12 cellular contexts compared by ENCODE assay signal in genomic region chr14:68042591-68043210, GRCh38.
DNase-seq lines count a peak whose midpoint lies in the region; ATAC-seq and TF ChIP-seq lines count a peak whose summit lies in the region.
"Had no signal": no experiment of that assay in that cellular context is flagged by ENCODE, and none has a peak within 500 bp of the region (broad histone marks: within the 10 kb centered on the region; RNA-seq: fewer than 3 reads in every experiment).

No MANE protein-coding gene starts in this region.

- TF ChIP-seq CTCF in esophagus muscularis mucosa (IDR thresholded peaks at IDR 0.05): no peak
- TF ChIP-seq CTCF in retinal pigment epithelial cell (conservative IDR thresholded peaks at IDR 0.05; ENCODE audit: low read depth, low read length): no peak

- TF ChIP-seq EP300 in esophagus muscularis mucosa (IDR thresholded peaks at IDR 0.05): no peak

- no peak for TF ChIP-seq POLR2A in esophagus muscularis mucosa (IDR thresholded peaks at IDR 0.05; ENCODE audit: low read depth)
- TF ChIP-seq POLR2A in GM18505 (IDR thresholded peaks at IDR 0.05; ENCODE audit: borderline replicate concordance, extremely low read depth, insufficient read depth, insufficient read length): no peak

- H3K4me3 ChIP-seq in esophagus muscularis mucosa: no peak overlapping the region
- H3K4me3 ChIP-seq in retinal pigment epithelial cell (ENCODE audit: low read length): no peak overlapping the region

- H3K9me3 ChIP-seq in esophagus muscularis mucosa: no peaks in the 10 kb centered on the region

- no peaks in the 10 kb centered on the region for H3K36me3 Mint-ChIP-seq in activated T-cell treated with anti-CD3 and anti-CD28 coated beads, Interleukin-2, amount 50 U/mL, for 72 hours (ENCODE audit: insufficient read depth in 2 of 2)
- H3K36me3 Mint-ChIP-seq: CD8-positive, alpha-beta T cell had no signal

- H3K9me3 Mint-ChIP-seq in activated T-cell treated with anti-CD3 and anti-CD28 coated beads, Interleukin-2, amount 50 U/mL, for 72 hours: no peaks in the 10 kb centered on the region
- H3K9me3 Mint-ChIP-seq: CD8-positive, alpha-beta T cell had no signal

- no peak overlapping the region for H3K4me3 Mint-ChIP-seq in activated T-cell treated with anti-CD3 and anti-CD28 coated beads, Interleukin-2, amount 50 U/mL, for 72 hours
- H3K4me3 Mint-ChIP-seq: CD8-positive, alpha-beta T cell had no signal

- H3K27me3 Mint-ChIP-seq in activated T-cell treated with anti-CD3 and anti-CD28 coated beads, Interleukin-2, amount 50 U/mL, for 72 hours (ENCODE audit: low read depth): no peaks in the 10 kb centered on the region

- peak overlapping the region; percentile 51 to 87 (median 65) for H3K27ac ChIP-seq in esophagus muscularis mucosa (replicated peaks in 1 of 4)

- H3K36me3 ChIP-seq in esophagus muscularis mucosa: no peaks in the 10 kb centered on the region

- no peak for ATAC-seq in activated T-cell treated with anti-CD3 and anti-CD28 coated beads, Interleukin-2, amount 50 U/mL, for 72 hours (replicated peaks in 1 of 2)
- ATAC-seq in GM18505 (IDR thresholded peaks at IDR 0.05; ENCODE audit: unreplicated experiment): no peak
- ATAC-seq: CD8-positive, alpha-beta T cell; stimulated activated naive CD8-positive, alpha-beta T cell treated with anti-CD3 and anti-CD28 coated beads, Interleukin-15, Interleukin-2, amounts not matched to agents 100 U/mL and 50 U/mL, for 24 hours had no signal

- no peak overlapping the region for H3K27ac Mint-ChIP-seq in activated T-cell treated with anti-CD3 and anti-CD28 coated beads, Interleukin-2, amount 50 U/mL, for 72 hours
- H3K27ac Mint-ChIP-seq: CD8-positive, alpha-beta T cell had no signal

- intact Hi-C loops in esophagus muscularis mucosa (cut with DNase I): no loop called here

- H3K4me1 ChIP-seq in esophagus muscularis mucosa: peaks cover 17 to 62% (median 56%) of the 10 kb centered on the region in 4 donors

- 44% methylated on average over 2 of the region's 2 CpGs for WGBS in esophagus muscularis mucosa

- H3K4me1 Mint-ChIP-seq in activated T-cell treated with anti-CD3 and anti-CD28 coated beads, Interleukin-2, amount 50 U/mL, for 72 hours (ENCODE audit: low read depth): no peaks in the 10 kb centered on the region

- no peaks in the 10 kb centered on the region for H3K27me3 ChIP-seq in esophagus muscularis mucosa

- DNase-seq in H4 (ENCODE audit: low spot score) (peak; percentile 23), NCI-H748 treated with DMSO at 0.1 percent for 48 hours (lab: John Stamatoyannopoulos, UW) (peak; percentile 21), esophagus muscularis mucosa (ENCODE audit: extremely low spot score) (no peak), retinal pigment epithelial cell (ENCODE audit: low read depth) (peak; percentile 91), NCI-H1930 (lab: John Stamatoyannopoulos, UW) (no peak), SIG-M5 treated with dmso at 0.1 percent for 504 hours (lab: John Stamatoyannopoulos, UW; ENCODE audit: unreplicated experiment) (no peak)
- DNase-seq in activated T-cell treated with anti-CD3 and anti-CD28 coated beads, Interleukin-2, amount 50 U/mL, for 72 hours: no peak
- DNase-seq: activated naive CD4-positive, alpha-beta T cell; CD8-positive, alpha-beta T cell; NCI-H510A; stimulated activated naive CD8-positive, alpha-beta T cell treated with anti-CD3 and anti-CD28 coated beads, Interleukin-15, Interleukin-2, amounts not matched to agents 100 U/mL and 50 U/mL, for 24 hours had no signal

Comparison
In these comparisons a context has a peak if more than half of its experiments do, and no peak if none do; other contexts are left out.
1. DNase-seq: peak in H4 (single experiment), NCI-H748 treated with DMSO at 0.1 percent for 48 hours (single experiment) and retinal pigment epithelial cell (single experiment); none in esophagus muscularis mucosa (single experiment), NCI-H1930 (0 of 2), activated T-cell treated with anti-CD3 and anti-CD28 coated beads, Interleukin-2, amount 50 U/mL, for 72 hours (0 of 2) and SIG-M5 treated with dmso at 0.1 percent for 504 hours (single experiment).